Comparison of ENCODE assay signal across 1 cellular context in the genomic region with DNA sequence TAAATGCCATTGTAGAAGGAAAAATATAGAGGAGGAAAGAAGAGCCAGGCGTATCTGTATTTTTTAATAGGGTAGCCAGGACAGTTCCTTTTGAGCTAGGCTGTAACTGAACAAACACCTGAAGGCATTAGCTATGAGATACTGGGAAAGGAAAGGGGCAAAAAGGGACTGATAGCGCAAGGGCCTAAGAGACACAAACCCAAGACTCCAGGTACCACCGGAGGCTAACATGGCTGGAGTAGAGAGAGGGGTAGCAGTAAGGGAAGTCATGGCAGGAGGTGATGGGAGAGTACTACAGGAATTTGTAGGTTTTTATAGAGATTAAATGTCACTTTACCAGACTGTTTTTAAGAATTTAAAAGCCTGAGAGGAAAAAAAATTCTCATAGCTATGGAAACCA.
TF ChIP-seq lines count a peak whose summit lies in the region.

No MANE protein-coding gene starts in this region.

TF ChIP-seq in IMR-90, 13 proteins besides CTCF, POLR2A, EP300 and RAD21:
- TF ChIP-seq SMC3 (IDR thresholded peaks at IDR 0.05; ENCODE audit: low read depth, low read length) (no peak), MAFK (IDR thresholded peaks at IDR 0.05; ENCODE audit: low read depth, low read length) (no peak), CEBPB (IDR thresholded peaks at IDR 0.05; ENCODE audit: low read depth, low read length) (no peak), MAZ (IDR thresholded peaks at IDR 0.05; ENCODE audit: borderline replicate concordance, low read depth, low read length) (no peak), CHD1 (IDR thresholded peaks at IDR 0.05; ENCODE audit: low read depth, low read length) (no peak), MXI1 (IDR thresholded peaks at IDR 0.05; ENCODE audit: borderline replicate concordance, low read depth, low read length) (no peak), NFE2L2 (IDR thresholded peaks at IDR 0.05; ENCODE audit: low read depth, low read length) (no peak), RCOR1 (IDR thresholded peaks at IDR 0.05; ENCODE audit: insufficient replicate concordance, low read length) (no peak), FOS (IDR thresholded peaks at IDR 0.05; ENCODE audit: low read depth, low read length) (no peak), RFX5 (IDR thresholded peaks at IDR 0.05; ENCODE audit: low read depth, low read length) (no peak), BHLHE40 (IDR thresholded peaks at IDR 0.05; ENCODE audit: low read depth, low read length) (no peak)
- TF ChIP-seq, protein P1, sequence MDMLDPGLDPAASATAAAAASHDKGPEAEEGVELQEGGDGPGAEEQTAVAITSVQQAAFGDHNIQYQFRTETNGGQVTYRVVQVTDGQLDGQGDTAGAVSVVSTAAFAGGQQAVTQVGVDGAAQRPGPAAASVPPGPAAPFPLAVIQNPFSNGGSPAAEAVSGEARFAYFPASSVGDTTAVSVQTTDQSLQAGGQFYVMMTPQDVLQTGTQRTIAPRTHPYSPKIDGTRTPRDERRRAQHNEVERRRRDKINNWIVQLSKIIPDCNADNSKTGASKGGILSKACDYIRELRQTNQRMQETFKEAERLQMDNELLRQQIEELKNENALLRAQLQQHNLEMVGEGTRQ (IDR thresholded peaks at IDR 0.05; ENCODE audit: low read depth, low read length): no peak
- TF ChIP-seq, protein P2, sequence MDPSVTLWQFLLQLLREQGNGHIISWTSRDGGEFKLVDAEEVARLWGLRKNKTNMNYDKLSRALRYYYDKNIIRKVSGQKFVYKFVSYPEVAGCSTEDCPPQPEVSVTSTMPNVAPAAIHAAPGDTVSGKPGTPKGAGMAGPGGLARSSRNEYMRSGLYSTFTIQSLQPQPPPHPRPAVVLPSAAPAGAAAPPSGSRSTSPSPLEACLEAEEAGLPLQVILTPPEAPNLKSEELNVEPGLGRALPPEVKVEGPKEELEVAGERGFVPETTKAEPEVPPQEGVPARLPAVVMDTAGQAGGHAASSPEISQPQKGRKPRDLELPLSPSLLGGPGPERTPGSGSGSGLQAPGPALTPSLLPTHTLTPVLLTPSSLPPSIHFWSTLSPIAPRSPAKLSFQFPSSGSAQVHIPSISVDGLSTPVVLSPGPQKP (IDR thresholded peaks at IDR 0.05; ENCODE audit: borderline replicate concordance, low read depth, low read length): no peak
